21 cellular contexts compared by ENCODE assay signal in the genomic region with DNA sequence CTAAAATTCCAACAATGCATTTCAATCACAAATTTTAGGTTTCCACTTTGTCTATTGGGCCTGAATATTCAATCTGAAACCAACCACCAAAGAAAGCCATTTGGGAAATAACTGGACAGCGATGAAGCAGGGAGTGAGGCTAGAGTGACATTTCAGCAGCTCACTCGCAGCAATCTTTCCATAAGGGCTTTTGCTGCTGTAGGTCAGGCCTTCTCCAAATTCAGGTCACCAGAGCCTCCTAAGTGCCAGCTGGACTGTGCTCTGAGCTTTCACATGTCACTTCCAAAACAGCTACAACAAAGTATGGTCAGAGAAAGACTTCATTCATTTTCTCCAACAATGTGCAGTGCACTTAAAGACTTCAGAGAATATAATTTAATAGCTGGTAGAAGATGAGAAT.
DNase-seq lines count a peak whose midpoint lies in the region; ATAC-seq and TF ChIP-seq lines count a peak whose summit lies in the region.
"Had no signal": no experiment of that assay in that cellular context is flagged by ENCODE, and none has a peak within 500 bp of the region (broad histone marks: within the 10 kb centered on the region; RNA-seq: fewer than 3 reads in every experiment).

No MANE protein-coding gene starts in this region.

- H3K4me1 ChIP-seq in left ventricle myocardium inferior: peaks cover 4% of the 10 kb centered on the region
- no peaks in the 10 kb centered on the region for H3K4me1 ChIP-seq in PC-9 (replicated peaks; ENCODE audit: insufficient read depth)
- H3K4me1 ChIP-seq: A549; BE2C; BLaER1 treated with 17β-estradiol and CSF1 and Interleukin-3, amounts not matched to agents 10 nM and 100 nM; HAP-1 had no signal

- no peak for TF ChIP-seq CTCF in left ventricle myocardium inferior (IDR thresholded peaks at IDR 0.05; ENCODE audit: borderline replicate concordance)
- no peak for TF ChIP-seq CTCF in PC-9 (conservative IDR thresholded peaks at IDR 0.05)

- H3K4me2 ChIP-seq in PC-9: no peak overlapping the region
- H3K4me2 ChIP-seq: A549; BLaER1 treated with 17β-estradiol and CSF1 and Interleukin-3, amounts not matched to agents 10 nM and 100 nM had no signal

- POLR2A ChIA-PET in PC-9 (lab: Charles Lee; ENCODE audit: unreplicated experiment): no interaction called here

- H2AFZ ChIP-seq in PC-9: no peak overlapping the region

- H3K36me3 ChIP-seq in left ventricle myocardium inferior: no peaks in the 10 kb centered on the region
- no peaks in the 10 kb centered on the region for H3K36me3 ChIP-seq in PC-9 (ENCODE audit: low read depth)
- H3K36me3 ChIP-seq: BE2C; BLaER1 treated with 17β-estradiol and CSF1 and Interleukin-3, amounts not matched to agents 10 nM and 100 nM; HAP-1 had no signal

- no peaks in the 10 kb centered on the region for H3K9me3 ChIP-seq in left ventricle myocardium inferior (replicated peaks)
- no peaks in the 10 kb centered on the region for H3K9me3 ChIP-seq in PC-9 (ENCODE audit: insufficient read depth, low read depth)
- H3K9me3 ChIP-seq: A549; BE2C; BLaER1 treated with 17β-estradiol and CSF1 and Interleukin-3, amounts not matched to agents 10 nM and 100 nM; HAP-1 had no signal

- H3K79me2 ChIP-seq in PC-9 (ENCODE audit: low read depth): no peaks in the 10 kb centered on the region

- intact Hi-C loops in Right ventricle myocardium superior (cut with DNase I) (no loop called here), left ventricle myocardium inferior (cut with micrococcal nuclease) (no loop called here), PC-9 (cut with micrococcal nuclease; ENCODE audit: unreplicated experiment) (no loop called here)

- no peak for DNase-seq in Right ventricle myocardium superior
- no peak for DNase-seq in left ventricle myocardium inferior
- DNase-seq in globus pallidus (ENCODE audit: low spot score): peak; percentile 1
- peak; percentile 5 for DNase-seq in medulla oblongata (ENCODE audit: extremely low spot score)
- no peak for DNase-seq in PC-9
- DNase-seq in activated naive CD4-positive, alpha-beta T cell (lab: John Stamatoyannopoulos, UW): no peak
- DNase-seq: 8988T; ACHN; AML-193; BE2C; CD4-positive, alpha-beta T cell; CD8-positive, alpha-beta memory T cell; DMS 273 treated with DMSO at 0.1 percent for 48 hours; DMS79; EL; GF-D8; GOT3; HFFc6 had no signal

- H3K27me3 ChIP-seq in left ventricle myocardium inferior (ENCODE audit: low read depth): no peaks in the 10 kb centered on the region
- no peaks in the 10 kb centered on the region for H3K27me3 ChIP-seq in PC-9 (ENCODE audit: insufficient read depth, low read depth)
- H3K27me3 ChIP-seq: BE2C; BLaER1 treated with 17β-estradiol and CSF1 and Interleukin-3, amounts not matched to agents 10 nM and 100 nM had no signal

- H3K4me3 ChIP-seq in left ventricle myocardium inferior (no peak overlapping the region), PC-9 (no peak overlapping the region)
- H3K4me3 ChIP-seq: A549; BLaER1 treated with 17β-estradiol and CSF1 and Interleukin-3, amounts not matched to agents 10 nM and 100 nM; HAP-1 had no signal

- H3F3A ChIP-seq in PC-9 (ENCODE audit: insufficient read depth, low read depth): no peaks in the 10 kb centered on the region

- BruUV-seq in PC-9 (replicated peaks; lab: Mats Ljungman, UMichigan): no TSS peak

- CTCF ChIA-PET in PC-9 (lab: Charles Lee): no interaction called here

- H3K27ac ChIP-seq in left ventricle myocardium inferior (replicated peaks) (no peak overlapping the region), PC-9 (no peak overlapping the region)
- H3K27ac ChIP-seq: A549; BLaER1 treated with 17β-estradiol and CSF1 and Interleukin-3, amounts not matched to agents 10 nM and 100 nM had no signal

- H4K20me1 ChIP-seq in PC-9 (ENCODE audit: insufficient read depth): no peaks in the 10 kb centered on the region
- H4K20me1 ChIP-seq: BLaER1 treated with 17β-estradiol and CSF1 and Interleukin-3, amounts not matched to agents 10 nM and 100 nM had no signal

- no peaks in the 10 kb centered on the region for H3K9me2 ChIP-seq in PC-9 (ENCODE audit: insufficient read depth)

- peak; percentile 93 for ATAC-seq in Right ventricle myocardium superior (ENCODE audit: poor library complexity)
- ATAC-seq: A549 had no signal

Comparison
In these comparisons a context has a peak if more than half of its experiments do, and no peak if none do; other contexts are left out.
1. DNase-seq: peak in globus pallidus (single experiment) and medulla oblongata (single experiment); none in Right ventricle myocardium superior (single experiment), left ventricle myocardium inferior (single experiment), PC-9 (0 of 2) and activated naive CD4-positive, alpha-beta T cell (0 of 4).